In genomic region chr3:10164546-10165393, GRCh38 we compare ENCODE assay signal across 1 cellular context.
TF ChIP-seq lines count a peak whose summit lies in the region.

IRAK2 (plus strand) TSS chr3:10164919; CDS start chr3:10164955, 36 bp downstream.

TF ChIP-seq in HepG2, 621 proteins besides CTCF, POLR2A, EP300 and RAD21 (continued from another document and continues in another):
- TF ChIP-seq PHB2 (IDR thresholded peaks at IDR 0.05; ENCODE audit: partially characterized antibody) (no peak), CHD2 (IDR thresholded peaks at IDR 0.05; ENCODE audit: low read depth, low read length) (no peak), ZNF276 (CRISPR knock-in tag; IDR thresholded peaks at IDR 0.05; ENCODE audit: low read depth) (no peak; the same call in 1 of the 2 replicates), ATF5 (CRISPR knock-in tag; IDR thresholded peaks at IDR 0.05; ENCODE audit: low read depth) (0 out of 2 replicates have a peak, but pooled peaks have one; percentile 66), ZNF709 (CRISPR knock-in tag; IDR thresholded peaks at IDR 0.05) (peak; percentile 46), ZNF569 (CRISPR knock-in tag; IDR thresholded peaks at IDR 0.05; ENCODE audit: borderline replicate concordance) (no peak), ZNF263 (CRISPR knock-in tag; IDR thresholded peaks at IDR 0.05) (no peak), ZNF761 (CRISPR knock-in tag; conservative IDR thresholded peaks at IDR 0.05) (peak; percentile 29; the same call in 1 of the 2 replicates), RERE (CRISPR knock-in tag; IDR thresholded peaks at IDR 0.05; ENCODE audit: low read depth) (no peak), LCORL (IDR thresholded peaks at IDR 0.05) (no peak), LCORL (CRISPR knock-in tag; IDR thresholded peaks at IDR 0.05) (peak; percentile 42; the same call in 1 of the 2 replicates), ZNF83 (CRISPR knock-in tag; IDR thresholded peaks at IDR 0.05; ENCODE audit: borderline replicate concordance) (0 out of 2 replicates have a peak, but pooled peaks have one; percentile 13), ZBTB8A (CRISPR knock-in tag; IDR thresholded peaks at IDR 0.05; ENCODE audit: borderline replicate concordance, low read depth) (no peak), TEF (CRISPR knock-in tag; IDR thresholded peaks at IDR 0.05) (no peak), UBTF (CRISPR knock-in tag; IDR thresholded peaks at IDR 0.05) (peak; percentile 97), XBP1 (CRISPR knock-in tag; IDR thresholded peaks at IDR 0.05) (no peak), ELF1 (CRISPR knock-in tag; IDR thresholded peaks at IDR 0.05) (no peak), CEBPZ (IDR thresholded peaks at IDR 0.05; ENCODE audit: low read length) (no peak), ZNF780A (CRISPR knock-in tag; IDR thresholded peaks at IDR 0.05) (peak; percentile 65; the same call in 1 of the 2 replicates), AGO2 (optimal IDR thresholded peaks at IDR 0.05; ENCODE audit: low read depth, low read length) (peak; percentile 69), KDM5A (IDR thresholded peaks at IDR 0.05; ENCODE audit: borderline replicate concordance, low read length) (no peak), ZBTB37 (CRISPR knock-in tag; IDR thresholded peaks at IDR 0.05) (no peak), FOXP4 (CRISPR knock-in tag; IDR thresholded peaks at IDR 0.05) (no peak), ZBTB21 (CRISPR knock-in tag; IDR thresholded peaks at IDR 0.05) (no peak), ADNP (CRISPR knock-in tag; IDR thresholded peaks at IDR 0.05) (0 out of 2 replicates have a peak, but pooled peaks have one; percentile 68), HDAC2 (CRISPR knock-in tag; IDR thresholded peaks at IDR 0.05) (0 out of 2 replicates have a peak, but pooled peaks have one; percentile 41), ZNF496 (CRISPR knock-in tag; IDR thresholded peaks at IDR 0.05; ENCODE audit: insufficient replicate concordance) (no peak), ZFP90 (CRISPR knock-in tag; IDR thresholded peaks at IDR 0.05; ENCODE audit: borderline replicate concordance) (peak; percentile 70; the same call in 1 of the 2 replicates), THAP9 (CRISPR knock-in tag; IDR thresholded peaks at IDR 0.05; ENCODE audit: borderline replicate concordance) (peak; percentile 68; the same call in 1 of the 2 replicates), MBD4 (IDR thresholded peaks at IDR 0.05; ENCODE audit: borderline replicate concordance, low read length) (no peak), MTF1 (CRISPR knock-in tag; IDR thresholded peaks at IDR 0.05) (no peak), ZSCAN21 (CRISPR knock-in tag; IDR thresholded peaks at IDR 0.05; ENCODE audit: borderline replicate concordance) (peak; percentile 75; the same call in 1 of the 2 replicates), YEATS4 (CRISPR knock-in tag; IDR thresholded peaks at IDR 0.05; ENCODE audit: borderline replicate concordance) (peak; percentile 83), ZNF430 (CRISPR knock-in tag; IDR thresholded peaks at IDR 0.05) (0 out of 2 replicates have a peak, but pooled peaks have one; percentile 57), FOXC1 (CRISPR knock-in tag; IDR thresholded peaks at IDR 0.05; ENCODE audit: borderline replicate concordance) (no peak; the same call in 1 of the 2 replicates), CBFB (CRISPR knock-in tag; IDR thresholded peaks at IDR 0.05) (peak; percentile 32; the same call in 1 of the 2 replicates), NKX3-1 (CRISPR knock-in tag; IDR thresholded peaks at IDR 0.05) (0 out of 2 replicates have a peak, but pooled peaks have one; percentile 46)
